9 cellular contexts compared by ENCODE assay signal in genomic region chr2:109348645-109349554, GRCh38.
DNase-seq lines count a peak whose midpoint lies in the region; ATAC-seq, FAIRE-seq and TF ChIP-seq lines count a peak whose summit lies in the region.
"Had no signal": no experiment of that assay in that cellular context is flagged by ENCODE, and none has a peak within 500 bp of the region (broad histone marks: within the 10 kb centered on the region; RNA-seq: fewer than 3 reads in every experiment).

No MANE protein-coding gene starts in this region.

- 44 to 48% methylated on average over 14 of the region's 14 CpGs for WGBS in heart right ventricle, 2 donors

- ATAC-seq in GM21619 (IDR thresholded peaks at IDR 0.05; ENCODE audit: unreplicated experiment) (peak; percentile 95), heart right ventricle (peak; percentile 16 to 77 (median 49)), GM21526 (IDR thresholded peaks at IDR 0.05; ENCODE audit: low FRiP score, unreplicated experiment) (no peak)

- peak; percentile 31 for DNase-seq in COR-L47 (lab: John Stamatoyannopoulos, UW)
- peak; percentile 18 for DNase-seq in T-helper 9 cell
- DNase-seq in heart right ventricle = no peak
- no peak for DNase-seq in RCC 7860 (ENCODE audit: low spot score)
- DNase-seq in NCI-H774 (lab: John Stamatoyannopoulos, UW) = no peak
- no peak for DNase-seq in SIG-M5 treated with dmso at 0.1 percent for 504 hours (lab: John Stamatoyannopoulos, UW; ENCODE audit: unreplicated experiment)

- H3K9me3 ChIP-seq in heart right ventricle = no peaks in the 10 kb centered on the region
- H3K9me3 ChIP-seq: SJSA1 had no signal

- intact Hi-C loops in heart right ventricle (cut with DNase I) = loop anchor here in 3 of 10 donors (5.0 kb wide), 2 partner anchors 33 to 158 kb away; no protein-coding TSS in a partner anchor

- no peak overlapping the region for H3K4me3 ChIP-seq in heart right ventricle
- H3K4me3 ChIP-seq: SJSA1 had no signal

- peaks cover 17 to 44% (median 37%) of the 10 kb centered on the region in 9 donors for H3K4me1 ChIP-seq in heart right ventricle

- H3K36me3 ChIP-seq in heart right ventricle = no peaks in the 10 kb centered on the region
- H3K36me3 ChIP-seq: SJSA1 had no signal

- H3K27me3 ChIP-seq in heart right ventricle = no peaks in the 10 kb centered on the region
- H3K27me3 ChIP-seq: SJSA1 had no signal

- peak overlapping the region in 7 of 10 donors; percentile 5 to 61 (median 40) for H3K27ac ChIP-seq in heart right ventricle
- H3K27ac ChIP-seq: SJSA1 had no signal

- peak in 1 of 9 donors; percentile 15 for TF ChIP-seq CTCF in heart right ventricle (IDR thresholded peaks at IDR 0.05)

- no peak for FAIRE-seq in RCC 7860 (lab: Jason Lieb, UNC)

Comparison
In these comparisons a context has a peak if more than half of its experiments do, and no peak if none do; other contexts are left out.
1. DNase-seq: peak in COR-L47 (single experiment) and T-helper 9 cell (single experiment); none in heart right ventricle (0 of 2), RCC 7860 (single experiment), NCI-H774 (single experiment) and SIG-M5 treated with dmso at 0.1 percent for 504 hours (single experiment).